In the genomic region with DNA sequence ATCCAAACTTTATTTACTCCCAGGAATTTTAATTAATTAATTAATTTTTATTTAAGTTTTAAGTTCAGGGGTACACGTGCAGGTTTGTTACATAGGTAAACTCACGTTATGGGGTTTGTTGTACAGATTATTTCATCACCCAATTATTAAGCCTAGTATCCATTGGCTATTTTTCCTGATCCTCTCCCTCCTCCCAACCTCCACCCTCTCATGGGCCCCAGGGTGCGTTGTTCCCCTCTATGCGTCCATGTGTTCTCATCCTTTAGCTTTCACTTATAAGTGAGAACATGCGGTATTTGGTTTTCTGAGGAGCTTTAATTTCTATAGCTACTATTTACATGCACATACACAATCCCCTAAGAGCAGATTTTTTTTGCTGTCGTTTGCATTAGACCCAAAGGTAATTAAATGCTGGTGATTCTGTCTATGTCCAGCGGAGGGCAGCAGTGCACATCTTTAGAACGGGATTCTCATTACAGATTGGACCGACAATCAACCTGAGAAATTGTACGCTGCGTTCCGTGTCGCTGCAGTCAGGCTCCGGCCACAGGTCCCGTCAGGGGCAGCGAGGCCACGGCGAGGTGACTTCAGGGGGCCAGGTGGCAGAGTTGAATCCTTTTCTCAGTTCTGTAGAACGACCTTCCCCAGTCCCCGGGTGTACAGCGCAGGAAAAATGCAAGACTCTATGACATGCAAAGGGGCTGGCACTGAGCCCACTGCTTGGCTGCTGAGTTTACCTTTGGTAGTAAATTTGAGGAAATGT, we compare ENCODE assay signal across 8 cellular contexts. TPM values are rescaled to one million over a fixed set of nuclear protein-coding genes. Genes with fewer than 3 reads are reported as not detected.
DNase-seq lines count a peak whose midpoint lies in the region; ATAC-seq and TF ChIP-seq lines count a peak whose summit lies in the region.

No MANE protein-coding gene starts in this region.

- H3K27me3 ChIP-seq in esophagus (ENCODE audit: control insufficient read depth in 1 of 2, insufficient read depth in 2 of 2, low read length in 2 of 2): peaks cover 0 to 2% of the 10 kb centered on the region in 2 donors
- no peaks in the 10 kb centered on the region for H3K27me3 ChIP-seq in naive thymus-derived CD4-positive, alpha-beta T cell (ENCODE audit: control insufficient read depth in 2 of 2, insufficient read depth in 2 of 2, low read length in 2 of 2)

- H3K9me2 ChIP-seq in OCI-LY7 (ENCODE audit: insufficient read depth, low read length): no peaks in the 10 kb centered on the region

- WGBS in esophagus, 2 donors: 4 to 5% methylated on average over 21 of the region's 21 CpGs

- ATAC-seq in GM21529 (IDR thresholded peaks at IDR 0.05; ENCODE audit: unreplicated experiment): peak; percentile 86
- peak; percentile 96 for ATAC-seq in naive thymus-derived CD4-positive, alpha-beta T cell
- ATAC-seq in stimulated activated effector memory CD8-positive, alpha-beta T cell treated with anti-CD3 and anti-CD28 coated beads, Interleukin-12 subunit alpha, Interleukin-12 subunit beta, amount 100 ng/mL, for 72 hours: peak; percentile 91

- POLR2A ChIA-PET in OCI-LY7 (lab: Charles Lee): no interaction called here
- POLR2A ChIA-PET in naive thymus-derived CD4-positive, alpha-beta T cell (lab: Charles Lee): interaction anchor here (0.6 to 1.0 kb wide), 2 partner anchors 11 to 164 kb away, joined by 3 to 6 read pairs; a partner anchor contains a TSS

- peaks cover 27 to 65% (median 46%) of the 10 kb centered on the region in 5 donors for H3K27me3 Mint-ChIP-seq in naive thymus-derived CD4-positive, alpha-beta T cell

- peak; percentile 82 for TF ChIP-seq RAD21 in Ishikawa (IDR thresholded peaks at IDR 0.05; ENCODE audit: low read depth)

- no peak overlapping the region for H2AFZ ChIP-seq in OCI-LY7 (ENCODE audit: low read length)

- TF ChIP-seq CTCF in OCI-LY7 (conservative IDR thresholded peaks at IDR 0.05; ENCODE audit: low read length): peak; percentile 91

- CTCF ChIA-PET in OCI-LY7 (lab: Charles Lee; ENCODE audit: unreplicated experiment): interaction anchor here (0.6 to 0.8 kb wide), 2 partner anchors 11 to 15 kb away, joined by 3 read pairs; no protein-coding TSS in a partner anchor
- CTCF ChIA-PET in naive thymus-derived CD4-positive, alpha-beta T cell (lab: Charles Lee): interaction anchor here (0.9 to 3.4 kb wide), 10 partner anchors 11 to 572 kb away, joined by 3 to 13 read pairs (median 4); a partner anchor contains a TSS

- H3K4me1 Mint-ChIP-seq in naive thymus-derived CD4-positive, alpha-beta T cell: peaks cover 0 to 8% (median 4%) of the 10 kb centered on the region in 7 donors
- no peaks in the 10 kb centered on the region for H3K4me1 Mint-ChIP-seq in stimulated activated effector memory CD8-positive, alpha-beta T cell treated with anti-CD3 and anti-CD28 coated beads, Interleukin-12 subunit alpha, Interleukin-12 subunit beta, amount 100 ng/mL, for 72 hours

- no peaks in the 10 kb centered on the region for H4K20me1 ChIP-seq in OCI-LY7 (ENCODE audit: insufficient read depth, low read length)

- peak overlapping the region; percentile 60 to 84 (median 77) for H3K4me3 Mint-ChIP-seq in naive thymus-derived CD4-positive, alpha-beta T cell
- peak overlapping the region; percentile 45 for H3K4me3 Mint-ChIP-seq in stimulated activated effector memory CD8-positive, alpha-beta T cell treated with anti-CD3 and anti-CD28 coated beads, Interleukin-12 subunit alpha, Interleukin-12 subunit beta, amount 100 ng/mL, for 72 hours

- TF ChIP-seq EP300 in Ishikawa (IDR thresholded peaks at IDR 0.05; ENCODE audit: borderline replicate concordance): no peak

- BruUV-seq in OCI-LY7 (replicated peaks; lab: Mats Ljungman, UMichigan): no TSS peak

- H3K4me1 ChIP-seq in OCI-LY7 (ENCODE audit: insufficient read depth, low read length, poor library complexity, severe bottlenecking) (no peaks in the 10 kb centered on the region), esophagus (ENCODE audit: control insufficient read depth in 2 of 2, insufficient read depth in 2 of 2, low read length in 1 of 2) (no peaks in the 10 kb centered on the region)
- H3K4me1 ChIP-seq in naive thymus-derived CD4-positive, alpha-beta T cell (ENCODE audit: control insufficient read depth in 2 of 2, insufficient read depth in 2 of 2, low read length in 2 of 2): peaks cover 3% of the 10 kb centered on the region in 2 donors

- peak; percentile 68 for DNase-seq in DMS 273 treated with DMSO at 0.1 percent for 48 hours (lab: John Stamatoyannopoulos, UW)
- DNase-seq in OCI-LY7 (ENCODE audit: low spot score): peak; percentile 70
- peak; percentile 67 for DNase-seq in activated T-cell treated with anti-CD3 and anti-CD28 coated beads for 4 hours
- DNase-seq in naive thymus-derived CD4-positive, alpha-beta T cell: peak; percentile 47 to 78 (median 71)
- DNase-seq in stimulated activated effector memory CD8-positive, alpha-beta T cell treated with anti-CD3 and anti-CD28 coated beads, Interleukin-12 subunit alpha, Interleukin-12 subunit beta, amount 100 ng/mL, for 72 hours (ENCODE audit: low spot score in 2 of 2): peak; percentile 58 to 83

- no peaks in the 10 kb centered on the region for H3K79me2 ChIP-seq in OCI-LY7 (ENCODE audit: insufficient read depth, low read depth, low read length)

- H3K9me3 Mint-ChIP-seq in naive thymus-derived CD4-positive, alpha-beta T cell: no peaks in the 10 kb centered on the region
- no peaks in the 10 kb centered on the region for H3K9me3 Mint-ChIP-seq in stimulated activated effector memory CD8-positive, alpha-beta T cell treated with anti-CD3 and anti-CD28 coated beads, Interleukin-12 subunit alpha, Interleukin-12 subunit beta, amount 100 ng/mL, for 72 hours

- H3K9me3 ChIP-seq in OCI-LY7 (ENCODE audit: low read length) (no peaks in the 10 kb centered on the region), esophagus (ENCODE audit: control insufficient read depth in 2 of 2, insufficient read depth in 1 of 2, low read depth in 1 of 2, low read length in 1 of 2) (no peaks in the 10 kb centered on the region)
- no peaks in the 10 kb centered on the region for H3K9me3 ChIP-seq in naive thymus-derived CD4-positive, alpha-beta T cell (ENCODE audit: control insufficient read depth in 2 of 3, low read length in 3 of 3)

- H3K4me3 ChIP-seq in OCI-LY7 (ENCODE audit: low read depth, low read length, poor library complexity, severe bottlenecking): no peak overlapping the region
- peak overlapping the region; percentile 22 to 46 for H3K4me3 ChIP-seq in esophagus (ENCODE audit: low read depth in 1 of 2, low read length in 2 of 2)
- peak overlapping the region; percentile 58 for H3K4me3 ChIP-seq in naive thymus-derived CD4-positive, alpha-beta T cell (ENCODE audit: low read length)

- H3K4me2 ChIP-seq in OCI-LY7 (ENCODE audit: low read length): peak overlapping the region; percentile 35; the same call in 1 of the 2 replicates

- H3K27ac ChIP-seq in OCI-LY7 (ENCODE audit: low read depth, low read length, poor library complexity, severe bottlenecking) (no peak overlapping the region), esophagus (ENCODE audit: low read depth in 2 of 2, low read length in 1 of 2) (no peak overlapping the region)
- H3K27ac ChIP-seq in naive thymus-derived CD4-positive, alpha-beta T cell (ENCODE audit: low read depth, low read length): no peak overlapping the region

- intact Hi-C loops in OCI-LY7 (cut with micrococcal nuclease; ENCODE audit: unreplicated experiment): no loop called here
- intact Hi-C loops in naive thymus-derived CD4-positive, alpha-beta T cell (cut with micrococcal nuclease): loop anchor here (1.0 to 10.0 kb wide), 8 partner anchors 11 to 858 kb away; a partner anchor contains a TSS

- H3K36me3 ChIP-seq in OCI-LY7 (ENCODE audit: insufficient read depth, low read length) (no peaks in the 10 kb centered on the region), esophagus (ENCODE audit: control insufficient read depth in 2 of 2, insufficient read depth in 2 of 2, low read length in 1 of 2) (no peaks in the 10 kb centered on the region)
- no peaks in the 10 kb centered on the region for H3K36me3 ChIP-seq in naive thymus-derived CD4-positive, alpha-beta T cell (ENCODE audit: control insufficient read depth in 2 of 3, insufficient read depth in 3 of 3, low read length in 3 of 3)

- H3K27ac Mint-ChIP-seq in naive thymus-derived CD4-positive, alpha-beta T cell: no peak overlapping the region
- H3K27ac Mint-ChIP-seq in stimulated activated effector memory CD8-positive, alpha-beta T cell treated with anti-CD3 and anti-CD28 coated beads, Interleukin-12 subunit alpha, Interleukin-12 subunit beta, amount 100 ng/mL, for 72 hours: no peak overlapping the region

- no peaks in the 10 kb centered on the region for H3K36me3 Mint-ChIP-seq in naive thymus-derived CD4-positive, alpha-beta T cell
- H3K36me3 Mint-ChIP-seq in stimulated activated effector memory CD8-positive, alpha-beta T cell treated with anti-CD3 and anti-CD28 coated beads, Interleukin-12 subunit alpha, Interleukin-12 subunit beta, amount 100 ng/mL, for 72 hours: no peaks in the 10 kb centered on the region

TF ChIP-seq in Ishikawa, 13 proteins besides CTCF, POLR2A, EP300 and RAD21:
- TF ChIP-seq EGR1 (IDR thresholded peaks at IDR 0.05): no peak
- TF ChIP-seq, protein P1, sequence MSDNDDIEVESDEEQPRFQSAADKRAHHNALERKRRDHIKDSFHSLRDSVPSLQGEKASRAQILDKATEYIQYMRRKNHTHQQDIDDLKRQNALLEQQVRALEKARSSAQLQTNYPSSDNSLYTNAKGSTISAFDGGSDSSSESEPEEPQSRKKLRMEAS (IDR thresholded peaks at IDR 0.05): 0 out of 2 replicates have a peak, but pooled peaks have one; percentile 29
- no peak for TF ChIP-seq FOXM1 (IDR thresholded peaks at IDR 0.05; ENCODE audit: borderline replicate concordance, low read depth)

RNA-seq across cellular contexts. Expression of a gene that starts 11.6 kb away (rescaled TPM):
- not detected in 2 replicates for total RNA-seq in OCI-LY7 (2014; rRNA removed; shearing (Covaris generic))
- total RNA-seq in OCI-LY7 (2022): not detected in 2 replicates
- 10 to 100 TPM; 12.8 to 14.1 TPM for polyA plus RNA-seq in esophagus
- total RNA-seq in naive thymus-derived CD4-positive, alpha-beta T cell: 10 to 100 TPM in 1 of 5 experiments, 1 to 10 TPM in 3, under 1 TPM in 1; 0.17 to 11.2 (median 2.7) TPM
- polyA plus RNA-seq in naive thymus-derived CD4-positive, alpha-beta T cell: 1 to 10 TPM; 5.7 to 7.0 TPM

RNA-seq across cellular contexts. Expression of a gene that starts 51.9 kb away (rescaled TPM):
- 0.72 and 0.85 TPM in 2 replicates for total RNA-seq in OCI-LY7 (2014; rRNA removed; shearing (Covaris generic))
- 0.42 and 2.3 TPM in 2 replicates for total RNA-seq in OCI-LY7 (2022)
- 10 to 100 TPM; 17.3 to 17.6 TPM for polyA plus RNA-seq in esophagus
- 100 to 1,000 TPM; 224 to 359 (median 320) TPM for total RNA-seq in naive thymus-derived CD4-positive, alpha-beta T cell
- polyA plus RNA-seq in naive thymus-derived CD4-positive, alpha-beta T cell: 100 to 1,000 TPM; 191 to 285 TPM

Comparison
In these comparisons a context has a peak if more than half of its experiments do, and no peak if none do; other contexts are left out.
1. RNA of a gene that starts 51.9 kb away (total RNA-seq): 224 to 359 TPM in naive thymus-derived CD4-positive, alpha-beta T cell; 0.42 to 2.3 TPM in OCI-LY7; every median in the first group is over 10 times any median in the second.
2. Peak in every context shown above with its lines, with median percentiles within 50 percentile points of each other: DNase-seq and ATAC-seq.